8 cellular contexts compared by ENCODE assay signal in the genomic region with DNA sequence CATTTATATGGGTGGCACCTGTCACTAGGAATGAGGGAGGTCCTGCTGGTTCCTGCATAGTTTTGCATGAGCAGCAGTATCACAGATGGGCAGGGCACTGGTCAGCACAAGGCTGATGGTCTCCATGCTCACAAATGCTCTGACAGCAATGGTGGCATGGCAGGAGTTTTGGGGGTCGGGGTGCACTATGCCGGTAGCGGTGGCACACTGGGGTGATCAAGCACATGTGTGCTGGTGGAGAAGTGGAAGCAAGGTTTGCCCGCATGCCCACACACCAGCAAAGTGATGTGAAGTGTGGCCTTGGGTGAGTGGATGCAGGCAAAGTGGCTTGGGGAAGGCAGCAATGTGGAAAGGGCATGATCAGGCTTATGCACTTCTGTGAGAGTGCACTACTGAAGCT.
"Had no signal": no experiment of that assay in that cellular context is flagged by ENCODE, and none has a peak within 500 bp of the region (broad histone marks: within the 10 kb centered on the region; RNA-seq: fewer than 3 reads in every experiment).

No MANE protein-coding gene starts in this region.

- H3K4me3 ChIP-seq: GM12878 had no signal

- FAIRE-seq: G401.6, GM12878, GM12891, GM12892, GM18507, GM19239 had no signal

- DNase-seq: GDM1, GF-D8 had no signal

- ATAC-seq: GM12878 had no signal
